1 cellular context compared by ENCODE assay signal in the genomic region with DNA sequence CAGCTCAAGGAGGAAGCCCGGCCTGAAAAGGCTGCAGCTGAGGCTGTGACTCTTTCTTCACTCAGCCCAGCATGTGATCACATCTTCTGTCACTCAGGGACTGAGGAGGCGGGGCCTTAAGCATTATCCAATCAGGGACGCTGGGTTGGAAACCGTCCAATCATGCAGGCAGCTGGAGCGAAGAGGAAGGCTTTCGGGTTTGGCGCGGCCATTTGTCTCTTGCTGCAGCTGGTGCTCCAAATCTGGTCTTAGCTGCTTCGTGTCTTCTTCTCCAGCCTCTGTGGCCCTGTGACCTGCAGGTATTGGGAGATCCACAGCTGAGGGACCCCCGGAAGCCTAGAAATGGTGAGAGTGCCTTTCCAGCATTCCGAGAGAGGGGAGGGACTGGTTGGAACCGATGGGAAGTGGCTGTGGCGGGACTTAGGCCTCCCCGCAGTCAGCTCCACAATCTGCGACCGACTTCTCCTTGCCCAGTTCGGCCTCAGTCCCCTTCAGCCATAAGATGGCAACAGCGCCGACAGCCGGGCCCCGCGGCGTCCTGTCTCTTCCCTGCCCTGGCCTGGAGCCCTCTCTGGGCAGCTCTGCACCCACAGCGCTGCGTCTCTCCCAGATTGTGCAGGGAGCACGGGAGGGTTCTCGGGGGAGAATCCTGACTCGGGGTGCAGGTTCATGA.
TF ChIP-seq lines count a peak whose summit lies in the region.

A gene (plus strand): TSS at position 210 of the 673 bp plus-strand sequence. CDS start 133 bp downstream, at position 343.

TF ChIP-seq in HepG2, 621 proteins besides CTCF, POLR2A, EP300 and RAD21 (continued from another document and continues in another):
- TF ChIP-seq, protein P1, sequence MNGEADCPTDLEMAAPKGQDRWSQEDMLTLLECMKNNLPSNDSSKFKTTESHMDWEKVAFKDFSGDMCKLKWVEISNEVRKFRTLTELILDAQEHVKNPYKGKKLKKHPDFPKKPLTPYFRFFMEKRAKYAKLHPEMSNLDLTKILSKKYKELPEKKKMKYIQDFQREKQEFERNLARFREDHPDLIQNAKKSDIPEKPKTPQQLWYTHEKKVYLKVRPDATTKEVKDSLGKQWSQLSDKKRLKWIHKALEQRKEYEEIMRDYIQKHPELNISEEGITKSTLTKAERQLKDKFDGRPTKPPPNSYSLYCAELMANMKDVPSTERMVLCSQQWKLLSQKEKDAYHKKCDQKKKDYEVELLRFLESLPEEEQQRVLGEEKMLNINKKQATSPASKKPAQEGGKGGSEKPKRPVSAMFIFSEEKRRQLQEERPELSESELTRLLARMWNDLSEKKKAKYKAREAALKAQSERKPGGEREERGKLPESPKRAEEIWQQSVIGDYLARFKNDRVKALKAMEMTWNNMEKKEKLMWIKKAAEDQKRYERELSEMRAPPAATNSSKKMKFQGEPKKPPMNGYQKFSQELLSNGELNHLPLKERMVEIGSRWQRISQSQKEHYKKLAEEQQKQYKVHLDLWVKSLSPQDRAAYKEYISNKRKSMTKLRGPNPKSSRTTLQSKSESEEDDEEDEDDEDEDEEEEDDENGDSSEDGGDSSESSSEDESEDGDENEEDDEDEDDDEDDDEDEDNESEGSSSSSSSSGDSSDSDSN (CRISPR knock-in tag; IDR thresholded peaks at IDR 0.05) = 0 out of 2 replicates have a peak, but pooled peaks have one; percentile 20
- TF ChIP-seq TCF7L2 (IDR thresholded peaks at IDR 0.05; ENCODE audit: low read depth, low read length) = no peak
- no peak for TF ChIP-seq ZSCAN20 (CRISPR knock-in tag; IDR thresholded peaks at IDR 0.05; ENCODE audit: borderline replicate concordance)
- TF ChIP-seq TRIM24 (CRISPR knock-in tag; IDR thresholded peaks at IDR 0.05) = no peak
- TF ChIP-seq HNRNPUL1 (IDR thresholded peaks at IDR 0.05; ENCODE audit: low read depth, low read length) = no peak
- TF ChIP-seq KDM6A (CRISPR knock-in tag; IDR thresholded peaks at IDR 0.05; ENCODE audit: low read depth) = no peak
- no peak for TF ChIP-seq MXD4 (CRISPR knock-in tag; IDR thresholded peaks at IDR 0.05)
- TF ChIP-seq NFYC (CRISPR knock-in tag; IDR thresholded peaks at IDR 0.05) = peak; percentile 81
- TF ChIP-seq REPIN1 (CRISPR knock-in tag; IDR thresholded peaks at IDR 0.05; ENCODE audit: borderline replicate concordance, low read depth) = 0 out of 2 replicates have a peak, but pooled peaks have one; percentile 21
- TF ChIP-seq TGIF2 (CRISPR knock-in tag; IDR thresholded peaks at IDR 0.05) = 0 out of 2 replicates have a peak, but pooled peaks have one; percentile 40
- TF ChIP-seq ZNF3 (CRISPR knock-in tag; IDR thresholded peaks at IDR 0.05) = no peak
- no peak for TF ChIP-seq KLF13 (CRISPR knock-in tag; IDR thresholded peaks at IDR 0.05)
- no peak for TF ChIP-seq ZKSCAN5 (CRISPR knock-in tag; IDR thresholded peaks at IDR 0.05)
- no peak for TF ChIP-seq HDAC2 (CRISPR knock-in tag; IDR thresholded peaks at IDR 0.05)
- TF ChIP-seq HNF4A (CRISPR knock-in tag; IDR thresholded peaks at IDR 0.05) = no peak
- TF ChIP-seq ZNF441 (CRISPR knock-in tag; IDR thresholded peaks at IDR 0.05; ENCODE audit: borderline replicate concordance) = no peak
- no peak for TF ChIP-seq ZNF329 (CRISPR knock-in tag; IDR thresholded peaks at IDR 0.05; ENCODE audit: low read depth)
- no peak for TF ChIP-seq ZNF451 (CRISPR knock-in tag; IDR thresholded peaks at IDR 0.05)
- no peak for TF ChIP-seq SOX5 (CRISPR knock-in tag; IDR thresholded peaks at IDR 0.05; ENCODE audit: borderline replicate concordance)
- TF ChIP-seq CENPX (CRISPR knock-in tag; IDR thresholded peaks at IDR 0.05) = no peak
- no peak for TF ChIP-seq RFXANK (CRISPR knock-in tag; IDR thresholded peaks at IDR 0.05)
- TF ChIP-seq, protein P2, sequence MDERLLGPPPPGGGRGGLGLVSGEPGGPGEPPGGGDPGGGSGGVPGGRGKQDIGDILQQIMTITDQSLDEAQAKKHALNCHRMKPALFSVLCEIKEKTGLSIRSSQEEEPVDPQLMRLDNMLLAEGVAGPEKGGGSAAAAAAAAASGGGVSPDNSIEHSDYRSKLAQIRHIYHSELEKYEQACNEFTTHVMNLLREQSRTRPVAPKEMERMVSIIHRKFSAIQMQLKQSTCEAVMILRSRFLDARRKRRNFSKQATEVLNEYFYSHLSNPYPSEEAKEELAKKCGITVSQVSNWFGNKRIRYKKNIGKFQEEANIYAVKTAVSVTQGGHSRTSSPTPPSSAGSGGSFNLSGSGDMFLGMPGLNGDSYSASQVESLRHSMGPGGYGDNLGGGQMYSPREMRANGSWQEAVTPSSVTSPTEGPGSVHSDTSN (CRISPR knock-in tag; IDR thresholded peaks at IDR 0.05) = peak; percentile 79
- peak; percentile 47 for TF ChIP-seq PHF8 (CRISPR knock-in tag; IDR thresholded peaks at IDR 0.05)
- TF ChIP-seq BCL6 (CRISPR knock-in tag; IDR thresholded peaks at IDR 0.05) = no peak
- TF ChIP-seq SMAD9 (CRISPR knock-in tag; IDR thresholded peaks at IDR 0.05) = no peak
- no peak; the same call in 1 of the 2 replicates for TF ChIP-seq JUNB (CRISPR knock-in tag; IDR thresholded peaks at IDR 0.05; ENCODE audit: borderline replicate concordance)
- no peak for TF ChIP-seq FOXC1 (CRISPR knock-in tag; IDR thresholded peaks at IDR 0.05; ENCODE audit: borderline replicate concordance)
- TF ChIP-seq, protein P3, sequence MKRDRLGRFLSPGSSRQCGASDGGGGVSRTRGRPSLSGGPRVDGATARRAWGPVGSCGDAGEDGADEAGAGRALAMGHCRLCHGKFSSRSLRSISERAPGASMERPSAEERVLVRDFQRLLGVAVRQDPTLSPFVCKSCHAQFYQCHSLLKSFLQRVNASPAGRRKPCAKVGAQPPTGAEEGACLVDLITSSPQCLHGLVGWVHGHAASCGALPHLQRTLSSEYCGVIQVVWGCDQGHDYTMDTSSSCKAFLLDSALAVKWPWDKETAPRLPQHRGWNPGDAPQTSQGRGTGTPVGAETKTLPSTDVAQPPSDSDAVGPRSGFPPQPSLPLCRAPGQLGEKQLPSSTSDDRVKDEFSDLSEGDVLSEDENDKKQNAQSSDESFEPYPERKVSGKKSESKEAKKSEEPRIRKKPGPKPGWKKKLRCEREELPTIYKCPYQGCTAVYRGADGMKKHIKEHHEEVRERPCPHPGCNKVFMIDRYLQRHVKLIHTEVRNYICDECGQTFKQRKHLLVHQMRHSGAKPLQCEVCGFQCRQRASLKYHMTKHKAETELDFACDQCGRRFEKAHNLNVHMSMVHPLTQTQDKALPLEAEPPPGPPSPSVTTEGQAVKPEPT (CRISPR knock-in tag; IDR thresholded peaks at IDR 0.05; ENCODE audit: low read depth) = no peak
- no peak for TF ChIP-seq SRSF4 (IDR thresholded peaks at IDR 0.05; ENCODE audit: low read depth, low read length, poor library complexity, severe bottlenecking)
- TF ChIP-seq MYNN (CRISPR knock-in tag; IDR thresholded peaks at IDR 0.05; ENCODE audit: low read depth) = no peak
- TF ChIP-seq ZNF136 (CRISPR knock-in tag; IDR thresholded peaks at IDR 0.05; ENCODE audit: low read depth) = no peak
- TF ChIP-seq, protein P4, sequence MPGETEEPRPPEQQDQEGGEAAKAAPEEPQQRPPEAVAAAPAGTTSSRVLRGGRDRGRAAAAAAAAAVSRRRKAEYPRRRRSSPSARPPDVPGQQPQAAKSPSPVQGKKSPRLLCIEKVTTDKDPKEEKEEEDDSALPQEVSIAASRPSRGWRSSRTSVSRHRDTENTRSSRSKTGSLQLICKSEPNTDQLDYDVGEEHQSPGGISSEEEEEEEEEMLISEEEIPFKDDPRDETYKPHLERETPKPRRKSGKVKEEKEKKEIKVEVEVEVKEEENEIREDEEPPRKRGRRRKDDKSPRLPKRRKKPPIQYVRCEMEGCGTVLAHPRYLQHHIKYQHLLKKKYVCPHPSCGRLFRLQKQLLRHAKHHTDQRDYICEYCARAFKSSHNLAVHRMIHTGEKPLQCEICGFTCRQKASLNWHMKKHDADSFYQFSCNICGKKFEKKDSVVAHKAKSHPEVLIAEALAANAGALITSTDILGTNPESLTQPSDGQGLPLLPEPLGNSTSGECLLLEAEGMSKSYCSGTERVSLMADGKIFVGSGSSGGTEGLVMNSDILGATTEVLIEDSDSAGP (CRISPR knock-in tag; IDR thresholded peaks at IDR 0.05; ENCODE audit: borderline replicate concordance) = no peak
- no peak for TF ChIP-seq SMARCE1 (IDR thresholded peaks at IDR 0.05; ENCODE audit: borderline replicate concordance)
- TF ChIP-seq, protein P5, sequence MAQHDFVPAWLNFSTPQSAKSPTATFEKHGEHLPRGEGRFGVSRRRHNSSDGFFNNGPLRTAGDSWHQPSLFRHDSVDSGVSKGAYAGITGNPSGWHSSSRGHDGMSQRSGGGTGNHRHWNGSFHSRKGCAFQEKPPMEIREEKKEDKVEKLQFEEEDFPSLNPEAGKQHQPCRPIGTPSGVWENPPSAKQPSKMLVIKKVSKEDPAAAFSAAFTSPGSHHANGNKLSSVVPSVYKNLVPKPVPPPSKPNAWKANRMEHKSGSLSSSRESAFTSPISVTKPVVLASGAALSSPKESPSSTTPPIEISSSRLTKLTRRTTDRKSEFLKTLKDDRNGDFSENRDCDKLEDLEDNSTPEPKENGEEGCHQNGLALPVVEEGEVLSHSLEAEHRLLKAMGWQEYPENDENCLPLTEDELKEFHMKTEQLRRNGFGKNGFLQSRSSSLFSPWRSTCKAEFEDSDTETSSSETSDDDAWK (CRISPR knock-in tag; IDR thresholded peaks at IDR 0.05) = no peak
- TF ChIP-seq ZNF782 (CRISPR knock-in tag; IDR thresholded peaks at IDR 0.05; ENCODE audit: borderline replicate concordance) = no peak
- TF ChIP-seq, protein P6, sequence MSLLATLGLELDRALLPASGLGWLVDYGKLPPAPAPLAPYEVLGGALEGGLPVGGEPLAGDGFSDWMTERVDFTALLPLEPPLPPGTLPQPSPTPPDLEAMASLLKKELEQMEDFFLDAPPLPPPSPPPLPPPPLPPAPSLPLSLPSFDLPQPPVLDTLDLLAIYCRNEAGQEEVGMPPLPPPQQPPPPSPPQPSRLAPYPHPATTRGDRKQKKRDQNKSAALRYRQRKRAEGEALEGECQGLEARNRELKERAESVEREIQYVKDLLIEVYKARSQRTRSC (CRISPR knock-in tag; IDR thresholded peaks at IDR 0.05; ENCODE audit: low read depth) = no peak
- TF ChIP-seq, protein P7, sequence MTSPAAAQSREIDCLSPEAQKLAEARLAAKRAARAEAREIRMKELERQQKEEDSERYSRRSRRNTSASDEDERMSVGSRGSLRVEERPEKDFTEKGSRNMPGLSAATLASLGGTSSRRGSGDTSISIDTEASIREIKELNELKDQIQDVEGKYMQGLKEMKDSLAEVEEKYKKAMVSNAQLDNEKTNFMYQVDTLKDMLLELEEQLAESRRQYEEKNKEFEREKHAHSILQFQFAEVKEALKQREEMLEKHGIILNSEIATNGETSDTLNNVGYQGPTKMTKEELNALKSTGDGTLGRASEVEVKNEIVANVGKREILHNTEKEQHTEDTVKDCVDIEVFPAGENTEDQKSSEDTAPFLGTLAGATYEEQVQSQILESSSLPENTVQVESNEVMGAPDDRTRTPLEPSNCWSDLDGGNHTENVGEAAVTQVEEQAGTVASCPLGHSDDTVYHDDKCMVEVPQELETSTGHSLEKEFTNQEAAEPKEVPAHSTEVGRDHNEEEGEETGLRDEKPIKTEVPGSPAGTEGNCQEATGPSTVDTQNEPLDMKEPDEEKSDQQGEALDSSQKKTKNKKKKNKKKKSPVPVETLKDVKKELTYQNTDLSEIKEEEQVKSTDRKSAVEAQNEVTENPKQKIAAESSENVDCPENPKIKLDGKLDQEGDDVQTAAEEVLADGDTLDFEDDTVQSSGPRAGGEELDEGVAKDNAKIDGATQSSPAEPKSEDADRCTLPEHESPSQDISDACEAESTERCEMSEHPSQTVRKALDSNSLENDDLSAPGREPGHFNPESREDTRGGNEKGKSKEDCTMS (CRISPR knock-in tag; conservative IDR thresholded peaks at IDR 0.05) = no peak
- TF ChIP-seq ZNF20 (CRISPR knock-in tag; IDR thresholded peaks at IDR 0.05) = no peak
- TF ChIP-seq KLF12 (CRISPR knock-in tag; IDR thresholded peaks at IDR 0.05; ENCODE audit: borderline replicate concordance) = no peak
- no peak for TF ChIP-seq ZNF101 (CRISPR knock-in tag; IDR thresholded peaks at IDR 0.05; ENCODE audit: borderline replicate concordance, low read depth)
- TF ChIP-seq ZNF790 (CRISPR knock-in tag; IDR thresholded peaks at IDR 0.05; ENCODE audit: borderline replicate concordance) = no peak
- no peak for TF ChIP-seq JDP2 (CRISPR knock-in tag; IDR thresholded peaks at IDR 0.05; ENCODE audit: borderline replicate concordance)
- TF ChIP-seq TMF1 (CRISPR knock-in tag; IDR thresholded peaks at IDR 0.05; ENCODE audit: low read depth) = no peak
- TF ChIP-seq ZNF446 (CRISPR knock-in tag; IDR thresholded peaks at IDR 0.05) = no peak
- TF ChIP-seq NAIF1 (CRISPR knock-in tag; IDR thresholded peaks at IDR 0.05; ENCODE audit: borderline replicate concordance) = no peak
- TF ChIP-seq CC2D1A (CRISPR knock-in tag; IDR thresholded peaks at IDR 0.05) = no peak
- no peak for TF ChIP-seq GTF3A (CRISPR knock-in tag; conservative IDR thresholded peaks at IDR 0.05)
- TF ChIP-seq, protein P8, sequence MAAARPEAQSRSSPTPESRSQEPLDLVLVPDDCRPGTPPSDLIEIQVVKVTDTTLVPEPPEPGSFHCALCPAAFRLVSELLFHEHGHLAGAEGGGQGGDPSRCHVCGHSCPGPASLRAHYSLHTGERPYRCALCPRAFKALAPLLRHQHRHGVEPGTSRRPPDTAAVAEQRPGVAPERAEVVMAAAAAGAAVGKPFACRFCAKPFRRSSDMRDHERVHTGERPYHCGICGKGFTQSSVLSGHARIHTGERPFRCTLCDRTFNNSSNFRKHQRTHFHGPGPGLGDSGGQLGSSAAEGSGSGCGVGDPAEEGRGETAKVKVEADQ (CRISPR knock-in tag; IDR thresholded peaks at IDR 0.05; ENCODE audit: borderline replicate concordance) = no peak
- TF ChIP-seq HDAC1 (CRISPR knock-in tag; IDR thresholded peaks at IDR 0.05) = peak; percentile 24; the same call in 1 of the 2 replicates
- TF ChIP-seq, protein P9, sequence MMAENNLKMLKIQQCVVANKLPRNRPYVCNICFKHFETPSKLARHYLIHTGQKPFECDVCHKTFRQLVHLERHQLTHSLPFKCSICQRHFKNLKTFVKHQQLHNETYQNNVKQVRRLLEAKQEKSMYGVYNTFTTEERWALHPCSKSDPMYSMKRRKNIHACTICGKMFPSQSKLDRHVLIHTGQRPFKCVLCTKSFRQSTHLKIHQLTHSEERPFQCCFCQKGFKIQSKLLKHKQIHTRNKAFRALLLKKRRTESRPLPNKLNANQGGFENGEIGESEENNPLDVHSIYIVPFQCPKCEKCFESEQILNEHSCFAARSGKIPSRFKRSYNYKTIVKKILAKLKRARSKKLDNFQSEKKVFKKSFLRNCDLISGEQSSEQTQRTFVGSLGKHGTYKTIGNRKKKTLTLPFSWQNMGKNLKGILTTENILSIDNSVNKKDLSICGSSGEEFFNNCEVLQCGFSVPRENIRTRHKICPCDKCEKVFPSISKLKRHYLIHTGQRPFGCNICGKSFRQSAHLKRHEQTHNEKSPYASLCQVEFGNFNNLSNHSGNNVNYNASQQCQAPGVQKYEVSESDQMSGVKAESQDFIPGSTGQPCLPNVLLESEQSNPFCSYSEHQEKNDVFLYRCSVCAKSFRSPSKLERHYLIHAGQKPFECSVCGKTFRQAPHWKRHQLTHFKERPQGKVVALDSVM (CRISPR knock-in tag; IDR thresholded peaks at IDR 0.05) = no peak
- no peak for TF ChIP-seq ZNF282 (IDR thresholded peaks at IDR 0.05; ENCODE audit: partially characterized antibody)
